11 cellular contexts compared by ENCODE assay signal in the genomic region with DNA sequence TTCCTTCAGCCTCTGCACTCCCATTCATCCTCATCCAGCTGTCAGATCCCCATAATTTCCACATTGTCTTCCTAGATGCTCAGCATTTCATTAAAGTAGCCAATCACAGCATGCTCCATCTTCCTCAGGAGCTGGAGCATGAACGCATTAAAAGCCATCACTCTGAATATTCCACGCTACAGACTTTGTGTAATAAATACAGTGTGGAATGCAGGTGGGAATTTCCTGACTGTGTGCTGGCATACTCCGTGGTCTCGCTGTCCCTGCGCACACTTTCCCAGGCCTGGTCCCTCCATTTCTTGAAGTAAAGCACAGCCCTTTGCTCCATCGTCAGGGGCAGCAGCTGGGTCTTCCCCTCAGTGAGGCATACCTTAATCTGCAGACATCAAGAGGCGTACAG.
"Had no signal": no experiment of that assay in that cellular context is flagged by ENCODE, and none has a peak within 500 bp of the region (broad histone marks: within the 10 kb centered on the region; RNA-seq: fewer than 3 reads in every experiment).

No MANE protein-coding gene starts in this region.

- H3K36me3 ChIP-seq: HAP-1 had no signal

- H3K9ac ChIP-seq: GM23248 had no signal

- H3K9me3 Mint-ChIP-seq: HFFc6 had no signal

- H3K4me3 Mint-ChIP-seq: GM23338, H9, HFFc6 had no signal

- H3K9me3 ChIP-seq: HAP-1 had no signal

- DNase-seq: GM23248, GOT3, H7, H9, HCEC 1CT, HFFc6 had no signal

- FAIRE-seq: H1, H54 had no signal

- H3K27ac ChIP-seq: GM23248 had no signal

- H2AFZ ChIP-seq: GM23248, GM23338 had no signal

- H3K4me2 ChIP-seq: GM23338 had no signal

- ATAC-seq: GM23338, HCT116 had no signal

- H3K27ac Mint-ChIP-seq: GM23338, HFFc6 had no signal

- H3K4me3 ChIP-seq: GM23248, GM23338, HAP-1 had no signal
